Comparison of ENCODE assay signal across 15 cellular contexts in genomic region chr1:53314096-53314495, GRCh38. TPM values are rescaled to one million over a fixed set of nuclear protein-coding genes. Genes with fewer than 3 reads are reported as not detected.
A peak's percentile ranks its signal among the peaks of the same experiment; 100 is the strongest.
DNase-seq lines count a peak whose midpoint lies in the region; ATAC-seq and TF ChIP-seq lines count a peak whose summit lies in the region.
"Had no signal": no experiment of that assay in that cellular context is flagged by ENCODE, and none has a peak within 500 bp of the region (broad histone marks: within the 10 kb centered on the region; RNA-seq: fewer than 3 reads in every experiment).

No MANE protein-coding gene starts in this region.

- H3K36me3 ChIP-seq in lower lobe of right lung = no peaks in the 10 kb centered on the region

- H3K4me1 ChIP-seq in right cardiac atrium (ENCODE audit: control insufficient read depth, insufficient read depth, low read length) (no peaks in the 10 kb centered on the region), lower lobe of right lung (no peaks in the 10 kb centered on the region)

- H3K4me3 Mint-ChIP-seq in T-helper 17 cell = no peak overlapping the region
- H3K4me3 Mint-ChIP-seq in stimulated activated effector memory CD8-positive, alpha-beta T cell treated with anti-CD3 and anti-CD28 coated beads, Interleukin-12 subunit alpha, Interleukin-12 subunit beta, amount 100 ng/mL, for 72 hours = no peak overlapping the region
- H3K4me3 Mint-ChIP-seq: CD4-positive, alpha-beta T cell had no signal

- no peak for ATAC-seq in left ventricle myocardium superior
- no peak for ATAC-seq in right cardiac atrium
- ATAC-seq in T-helper 17 cell = no peak
- ATAC-seq in lower lobe of right lung = no peak
- ATAC-seq in stimulated activated effector memory CD8-positive, alpha-beta T cell treated with anti-CD3 and anti-CD28 coated beads, Interleukin-12 subunit alpha, Interleukin-12 subunit beta, amount 100 ng/mL, for 72 hours = no peak
- ATAC-seq in GM18907 (IDR thresholded peaks at IDR 0.05; ENCODE audit: unreplicated experiment) = no peak
- no peak for ATAC-seq in GM21390 (IDR thresholded peaks at IDR 0.05; ENCODE audit: unreplicated experiment)
- ATAC-seq: HCT116 had no signal

- no peak for TF ChIP-seq CTCF in lower lobe of right lung (IDR thresholded peaks at IDR 0.05)

- no peaks in the 10 kb centered on the region for H3K27me3 Mint-ChIP-seq in T-helper 17 cell
- H3K27me3 Mint-ChIP-seq: CD4-positive, alpha-beta T cell had no signal

- peak overlapping the region; percentile 70 for H3K27ac Mint-ChIP-seq in T-helper 17 cell
- H3K27ac Mint-ChIP-seq in stimulated activated effector memory CD8-positive, alpha-beta T cell treated with anti-CD3 and anti-CD28 coated beads, Interleukin-12 subunit alpha, Interleukin-12 subunit beta, amount 100 ng/mL, for 72 hours = peak overlapping the region; percentile 88
- H3K27ac Mint-ChIP-seq: CD4-positive, alpha-beta T cell had no signal

- DNase-seq in left ventricle myocardium superior = peak; percentile 9
- DNase-seq in right cardiac atrium = no peak
- DNase-seq in T-helper 17 cell = no peak
- DNase-seq in lower lobe of right lung = peak; percentile 7
- DNase-seq in stimulated activated effector memory CD8-positive, alpha-beta T cell treated with anti-CD3 and anti-CD28 coated beads, Interleukin-12 subunit alpha, Interleukin-12 subunit beta, amount 100 ng/mL, for 72 hours (ENCODE audit: low spot score in 2 of 2) = no peak
- DNase-seq in DMS153 treated with DMSO at 0.1 percent for 48 hours (lab: John Stamatoyannopoulos, UW; ENCODE audit: unreplicated experiment) = no peak
- DNase-seq: CD4-positive, alpha-beta T cell; NCI-H1417; NCI-H2029; NCI-H2171 treated with DMSO at 0.1 percent for 48 hours; NCI-H774; PC-9 had no signal

- H3K27ac ChIP-seq in right cardiac atrium (ENCODE audit: low read length) (no peak overlapping the region), lower lobe of right lung (no peak overlapping the region)
- H3K27ac ChIP-seq: PC-9 had no signal

- no peaks in the 10 kb centered on the region for H3K27me3 ChIP-seq in right cardiac atrium (ENCODE audit: control insufficient read depth, insufficient read depth)
- no peaks in the 10 kb centered on the region for H3K27me3 ChIP-seq in lower lobe of right lung (ENCODE audit: low read depth)

- H3K36me3 Mint-ChIP-seq in T-helper 17 cell (ENCODE audit: low read depth) = no peaks in the 10 kb centered on the region
- H3K36me3 Mint-ChIP-seq in stimulated activated effector memory CD8-positive, alpha-beta T cell treated with anti-CD3 and anti-CD28 coated beads, Interleukin-12 subunit alpha, Interleukin-12 subunit beta, amount 100 ng/mL, for 72 hours = peaks cover 64% of the 10 kb centered on the region

- H3K9me3 Mint-ChIP-seq in stimulated activated effector memory CD8-positive, alpha-beta T cell treated with anti-CD3 and anti-CD28 coated beads, Interleukin-12 subunit alpha, Interleukin-12 subunit beta, amount 100 ng/mL, for 72 hours = no peaks in the 10 kb centered on the region
- H3K9me3 Mint-ChIP-seq: CD4-positive, alpha-beta T cell had no signal

- WGBS in right cardiac atrium = 85% methylated on average over 7 of the region's 7 CpGs

- H3K4me1 Mint-ChIP-seq in T-helper 17 cell = peaks cover 14% of the 10 kb centered on the region
- peaks cover 33% of the 10 kb centered on the region for H3K4me1 Mint-ChIP-seq in stimulated activated effector memory CD8-positive, alpha-beta T cell treated with anti-CD3 and anti-CD28 coated beads, Interleukin-12 subunit alpha, Interleukin-12 subunit beta, amount 100 ng/mL, for 72 hours

- H3K9me3 ChIP-seq in right cardiac atrium (ENCODE audit: control insufficient read depth, low read length) (no peaks in the 10 kb centered on the region), T-helper 17 cell (ENCODE audit: control insufficient read depth, low read length, poor library complexity, severe bottlenecking) (no peaks in the 10 kb centered on the region), lower lobe of right lung (no peaks in the 10 kb centered on the region)

- H3K4me3 ChIP-seq in right cardiac atrium (ENCODE audit: low read length) = no peak overlapping the region
- H3K4me3 ChIP-seq in lower lobe of right lung = no peak overlapping the region
- H3K4me3 ChIP-seq: PC-9 had no signal

- intact Hi-C loops in left ventricle myocardium superior (cut with micrococcal nuclease) = no loop called here
- intact Hi-C loops in right cardiac atrium (cut with DNase I) = no loop called here
- intact Hi-C loops in lower lobe of right lung (cut with DNase I) = no loop called here

RNA-seq across cellular contexts. Expression of gene LRP8, which starts 13.8 kb away (rescaled TPM):
- total RNA-seq in left ventricle myocardium superior = 1.3 TPM
- total RNA-seq in right cardiac atrium = 1 to 10 TPM; 1.3 to 2.6 (median 1.9) TPM
- 0.27 TPM for polyA plus RNA-seq in right cardiac atrium
- total RNA-seq in T-helper 17 cell = 10 to 100 TPM; 15.1 to 18.6 TPM
- 9.2 TPM for total RNA-seq in lower lobe of right lung

Comparison
In these comparisons a context has a peak if more than half of its experiments do, and no peak if none do; other contexts are left out.
1. DNase-seq: peak in left ventricle myocardium superior (single experiment) and lower lobe of right lung (single experiment); none in right cardiac atrium (0 of 3), T-helper 17 cell (0 of 3), stimulated activated effector memory CD8-positive, alpha-beta T cell treated with anti-CD3 and anti-CD28 coated beads, Interleukin-12 subunit alpha, Interleukin-12 subunit beta, amount 100 ng/mL, for 72 hours (0 of 2) and DMS153 treated with DMSO at 0.1 percent for 48 hours (single experiment).